22 cellular contexts compared by ENCODE assay signal in genomic region chr3:13858768-13859520, GRCh38. TPM values are rescaled to one million over a fixed set of nuclear protein-coding genes. Genes with fewer than 3 reads are reported as not detected.
"Had no signal": no experiment of that assay in that cellular context is flagged by ENCODE, and none has a peak within 500 bp of the region (broad histone marks: within the 10 kb centered on the region; RNA-seq: fewer than 3 reads in every experiment).

No MANE protein-coding gene starts in this region.

- H3K27ac ChIP-seq: esophagus squamous epithelium, neutrophil, stomach, thoracic aorta, transverse colon had no signal

- H3K9me3 ChIP-seq: esophagus squamous epithelium, neutrophil, stomach, thoracic aorta, transverse colon had no signal

- FAIRE-seq: colon had no signal

- H3K9me3 Mint-ChIP-seq: effector memory CD8-positive, alpha-beta T cell; immature natural killer cell; naive thymus-derived CD4-positive, alpha-beta T cell; nephron progenitor cell had no signal

- ATAC-seq: effector memory CD8-positive, alpha-beta T cell; naive thymus-derived CD4-positive, alpha-beta T cell; sciatic nerve had no signal

- H3K36me3 ChIP-seq: esophagus squamous epithelium, neutrophil, stomach, thoracic aorta, transverse colon had no signal

- H3K4me1 ChIP-seq: stomach, transverse colon had no signal

- H3K27ac Mint-ChIP-seq: dendritic cell treated with granulocyte-macrophage colony-stimulating factor and Interleukin-4, amounts not matched to agents 40 ng/mL and 50 ng/mL, for 4 days; effector memory CD8-positive, alpha-beta T cell; immature natural killer cell; nephron progenitor cell had no signal

- H3K4me3 ChIP-seq: esophagus squamous epithelium, stomach, thoracic aorta, transverse colon had no signal

- DNase-seq: effector memory CD8-positive, alpha-beta T cell; esophagus squamous epithelium; foreskin fibroblast; immature natural killer cell; mammary epithelial cell; naive thymus-derived CD4-positive, alpha-beta T cell; nephron progenitor cell; stimulated activated naive CD4-positive, alpha-beta T cell; stomach; substantia nigra; transverse colon had no signal

- H3K4me3 Mint-ChIP-seq: dendritic cell treated with granulocyte-macrophage colony-stimulating factor and Interleukin-4, amounts not matched to agents 40 ng/mL and 50 ng/mL, for 4 days; effector memory CD8-positive, alpha-beta T cell; immature natural killer cell; naive thymus-derived CD4-positive, alpha-beta T cell; nephron progenitor cell had no signal

- H3K36me3 Mint-ChIP-seq: immature natural killer cell had no signal

- H3K4me1 Mint-ChIP-seq: immature natural killer cell, nephron progenitor cell had no signal

RNA-seq across cellular contexts. Expression of gene WNT7A, which starts 20.9 kb away (rescaled TPM):
- total RNA-seq: liver, mesenteric fat pad, osteoblast, pulmonary artery endothelial cell, sciatic nerve, skeletal muscle tissue, stomach, thoracic aorta, transverse colon, urinary bladder had no signal
- polyA plus RNA-seq: immature natural killer cell, liver had no signal
